Comparison of ENCODE assay signal across 1 cellular context in the genomic region with DNA sequence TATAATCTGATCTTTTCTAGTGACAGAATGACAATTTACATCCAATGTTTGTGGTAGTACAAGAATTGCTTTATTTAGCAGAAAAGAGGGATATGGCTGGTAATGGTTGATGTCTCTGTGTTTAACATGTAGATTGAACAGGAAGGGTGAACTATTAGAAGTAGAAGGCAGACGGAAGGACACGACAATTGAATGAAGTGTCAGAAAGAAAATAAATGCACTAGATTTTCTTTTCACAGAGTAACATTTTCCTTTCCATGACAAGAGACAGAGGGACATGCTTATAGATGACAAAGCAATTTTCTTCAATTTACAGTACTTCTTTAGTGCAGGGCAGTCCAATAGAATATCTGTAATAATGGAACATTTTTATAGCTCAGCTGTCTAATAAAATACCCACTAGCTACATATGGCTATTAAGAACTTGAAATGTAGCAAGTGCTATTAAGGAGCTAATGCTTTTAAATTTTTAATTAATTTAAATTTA.
TF ChIP-seq lines count a peak whose summit lies in the region.

No MANE protein-coding gene starts in this region.

TF ChIP-seq in GM23338, 12 proteins besides CTCF, POLR2A, EP300 and RAD21 (continued from another document):
- TF ChIP-seq, protein P1, sequence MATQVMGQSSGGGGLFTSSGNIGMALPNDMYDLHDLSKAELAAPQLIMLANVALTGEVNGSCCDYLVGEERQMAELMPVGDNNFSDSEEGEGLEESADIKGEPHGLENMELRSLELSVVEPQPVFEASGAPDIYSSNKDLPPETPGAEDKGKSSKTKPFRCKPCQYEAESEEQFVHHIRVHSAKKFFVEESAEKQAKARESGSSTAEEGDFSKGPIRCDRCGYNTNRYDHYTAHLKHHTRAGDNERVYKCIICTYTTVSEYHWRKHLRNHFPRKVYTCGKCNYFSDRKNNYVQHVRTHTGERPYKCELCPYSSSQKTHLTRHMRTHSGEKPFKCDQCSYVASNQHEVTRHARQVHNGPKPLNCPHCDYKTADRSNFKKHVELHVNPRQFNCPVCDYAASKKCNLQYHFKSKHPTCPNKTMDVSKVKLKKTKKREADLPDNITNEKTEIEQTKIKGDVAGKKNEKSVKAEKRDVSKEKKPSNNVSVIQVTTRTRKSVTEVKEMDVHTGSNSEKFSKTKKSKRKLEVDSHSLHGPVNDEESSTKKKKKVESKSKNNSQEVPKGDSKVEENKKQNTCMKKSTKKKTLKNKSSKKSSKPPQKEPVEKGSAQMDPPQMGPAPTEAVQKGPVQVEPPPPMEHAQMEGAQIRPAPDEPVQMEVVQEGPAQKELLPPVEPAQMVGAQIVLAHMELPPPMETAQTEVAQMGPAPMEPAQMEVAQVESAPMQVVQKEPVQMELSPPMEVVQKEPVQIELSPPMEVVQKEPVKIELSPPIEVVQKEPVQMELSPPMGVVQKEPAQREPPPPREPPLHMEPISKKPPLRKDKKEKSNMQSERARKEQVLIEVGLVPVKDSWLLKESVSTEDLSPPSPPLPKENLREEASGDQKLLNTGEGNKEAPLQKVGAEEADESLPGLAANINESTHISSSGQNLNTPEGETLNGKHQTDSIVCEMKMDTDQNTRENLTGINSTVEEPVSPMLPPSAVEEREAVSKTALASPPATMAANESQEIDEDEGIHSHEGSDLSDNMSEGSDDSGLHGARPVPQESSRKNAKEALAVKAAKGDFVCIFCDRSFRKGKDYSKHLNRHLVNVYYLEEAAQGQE (IDR thresholded peaks at IDR 0.05; ENCODE audit: unreplicated experiment) = no peak
- TF ChIP-seq, protein P2, sequence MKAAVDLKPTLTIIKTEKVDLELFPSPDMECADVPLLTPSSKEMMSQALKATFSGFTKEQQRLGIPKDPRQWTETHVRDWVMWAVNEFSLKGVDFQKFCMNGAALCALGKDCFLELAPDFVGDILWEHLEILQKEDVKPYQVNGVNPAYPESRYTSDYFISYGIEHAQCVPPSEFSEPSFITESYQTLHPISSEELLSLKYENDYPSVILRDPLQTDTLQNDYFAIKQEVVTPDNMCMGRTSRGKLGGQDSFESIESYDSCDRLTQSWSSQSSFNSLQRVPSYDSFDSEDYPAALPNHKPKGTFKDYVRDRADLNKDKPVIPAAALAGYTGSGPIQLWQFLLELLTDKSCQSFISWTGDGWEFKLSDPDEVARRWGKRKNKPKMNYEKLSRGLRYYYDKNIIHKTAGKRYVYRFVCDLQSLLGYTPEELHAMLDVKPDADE (IDR thresholded peaks at IDR 0.05) = no peak
- TF ChIP-seq EZH2 (IDR thresholded peaks at IDR 0.05; ENCODE audit: low read depth, unreplicated experiment) = no peak
- TF ChIP-seq, protein P3, sequence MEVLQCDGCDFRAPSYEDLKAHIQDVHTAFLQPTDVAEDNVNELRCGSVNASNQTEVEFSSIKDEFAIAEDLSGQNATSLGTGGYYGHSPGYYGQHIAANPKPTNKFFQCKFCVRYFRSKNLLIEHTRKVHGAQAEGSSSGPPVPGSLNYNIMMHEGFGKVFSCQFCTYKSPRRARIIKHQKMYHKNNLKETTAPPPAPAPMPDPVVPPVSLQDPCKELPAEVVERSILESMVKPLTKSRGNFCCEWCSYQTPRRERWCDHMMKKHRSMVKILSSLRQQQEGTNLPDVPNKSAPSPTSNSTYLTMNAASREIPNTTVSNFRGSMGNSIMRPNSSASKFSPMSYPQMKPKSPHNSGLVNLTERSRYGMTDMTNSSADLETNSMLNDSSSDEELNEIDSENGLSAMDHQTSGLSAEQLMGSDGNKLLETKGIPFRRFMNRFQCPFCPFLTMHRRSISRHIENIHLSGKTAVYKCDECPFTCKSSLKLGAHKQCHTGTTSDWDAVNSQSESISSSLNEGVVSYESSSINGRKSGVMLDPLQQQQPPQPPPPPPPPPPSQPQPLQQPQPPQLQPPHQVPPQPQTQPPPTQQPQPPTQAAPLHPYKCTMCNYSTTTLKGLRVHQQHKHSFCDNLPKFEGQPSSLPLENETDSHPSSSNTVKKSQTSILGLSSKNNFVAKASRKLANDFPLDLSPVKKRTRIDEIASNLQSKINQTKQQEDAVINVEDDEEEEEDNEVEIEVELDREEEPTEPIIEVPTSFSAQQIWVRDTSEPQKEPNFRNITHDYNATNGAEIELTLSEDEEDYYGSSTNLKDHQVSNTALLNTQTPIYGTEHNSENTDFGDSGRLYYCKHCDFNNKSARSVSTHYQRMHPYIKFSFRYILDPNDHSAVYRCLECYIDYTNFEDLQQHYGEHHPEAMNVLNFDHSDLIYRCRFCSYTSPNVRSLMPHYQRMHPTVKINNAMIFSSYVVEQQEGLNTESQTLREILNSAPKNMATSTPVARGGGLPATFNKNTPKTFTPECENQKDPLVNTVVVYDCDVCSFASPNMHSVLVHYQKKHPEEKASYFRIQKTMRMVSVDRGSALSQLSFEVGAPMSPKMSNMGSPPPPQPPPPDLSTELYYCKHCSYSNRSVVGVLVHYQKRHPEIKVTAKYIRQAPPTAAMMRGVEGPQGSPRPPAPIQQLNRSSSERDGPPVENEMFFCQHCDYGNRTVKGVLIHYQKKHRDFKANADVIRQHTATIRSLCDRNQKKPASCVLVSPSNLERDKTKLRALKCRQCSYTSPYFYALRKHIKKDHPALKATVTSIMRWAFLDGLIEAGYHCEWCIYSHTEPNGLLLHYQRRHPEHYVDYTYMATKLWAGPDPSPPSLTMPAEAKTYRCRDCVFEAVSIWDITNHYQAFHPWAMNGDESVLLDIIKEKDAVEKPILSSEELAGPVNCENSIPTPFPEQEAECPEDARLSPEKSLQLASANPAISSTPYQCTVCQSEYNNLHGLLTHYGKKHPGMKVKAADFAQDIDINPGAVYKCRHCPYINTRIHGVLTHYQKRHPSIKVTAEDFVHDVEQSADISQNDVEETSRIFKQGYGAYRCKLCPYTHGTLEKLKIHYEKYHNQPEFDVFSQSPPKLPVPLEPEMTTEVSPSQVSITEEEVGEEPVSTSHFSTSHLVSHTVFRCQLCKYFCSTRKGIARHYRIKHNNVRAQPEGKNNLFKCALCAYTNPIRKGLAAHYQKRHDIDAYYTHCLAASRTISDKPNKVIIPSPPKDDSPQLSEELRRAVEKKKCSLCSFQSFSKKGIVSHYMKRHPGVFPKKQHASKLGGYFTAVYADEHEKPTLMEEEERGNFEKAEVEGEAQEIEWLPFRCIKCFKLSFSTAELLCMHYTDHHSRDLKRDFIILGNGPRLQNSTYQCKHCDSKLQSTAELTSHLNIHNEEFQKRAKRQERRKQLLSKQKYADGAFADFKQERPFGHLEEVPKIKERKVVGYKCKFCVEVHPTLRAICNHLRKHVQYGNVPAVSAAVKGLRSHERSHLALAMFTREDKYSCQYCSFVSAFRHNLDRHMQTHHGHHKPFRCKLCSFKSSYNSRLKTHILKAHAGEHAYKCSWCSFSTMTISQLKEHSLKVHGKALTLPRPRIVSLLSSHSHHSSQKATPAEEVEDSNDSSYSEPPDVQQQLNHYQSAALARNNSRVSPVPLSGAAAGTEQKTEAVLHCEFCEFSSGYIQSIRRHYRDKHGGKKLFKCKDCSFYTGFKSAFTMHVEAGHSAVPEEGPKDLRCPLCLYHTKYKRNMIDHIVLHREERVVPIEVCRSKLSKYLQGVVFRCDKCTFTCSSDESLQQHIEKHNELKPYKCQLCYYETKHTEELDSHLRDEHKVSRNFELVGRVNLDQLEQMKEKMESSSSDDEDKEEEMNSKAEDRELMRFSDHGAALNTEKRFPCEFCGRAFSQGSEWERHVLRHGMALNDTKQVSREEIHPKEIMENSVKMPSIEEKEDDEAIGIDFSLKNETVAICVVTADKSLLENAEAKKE (CRISPR knock-in tag; IDR thresholded peaks at IDR 0.05) = no peak
- TF ChIP-seq STAT1 (IDR thresholded peaks at IDR 0.05; ENCODE audit: unreplicated experiment) = no peak
- TF ChIP-seq NANOG (IDR thresholded peaks at IDR 0.05; ENCODE audit: borderline replicate concordance) = no peak
- TF ChIP-seq JUNB (IDR thresholded peaks at IDR 0.05; ENCODE audit: unreplicated experiment) = no peak
- no peak for TF ChIP-seq POLR2AphosphoS5 (IDR thresholded peaks at IDR 0.05; ENCODE audit: low read depth)
- TF ChIP-seq CREB1 (CRISPR knock-in tag; IDR thresholded peaks at IDR 0.05; ENCODE audit: low read depth) = no peak
- no peak for TF ChIP-seq EZH2phosphoT487 (IDR thresholded peaks at IDR 0.05; ENCODE audit: unreplicated experiment)
TF ChIP-seq in GM23338: peak in this region for 0.
